In the genomic region with DNA sequence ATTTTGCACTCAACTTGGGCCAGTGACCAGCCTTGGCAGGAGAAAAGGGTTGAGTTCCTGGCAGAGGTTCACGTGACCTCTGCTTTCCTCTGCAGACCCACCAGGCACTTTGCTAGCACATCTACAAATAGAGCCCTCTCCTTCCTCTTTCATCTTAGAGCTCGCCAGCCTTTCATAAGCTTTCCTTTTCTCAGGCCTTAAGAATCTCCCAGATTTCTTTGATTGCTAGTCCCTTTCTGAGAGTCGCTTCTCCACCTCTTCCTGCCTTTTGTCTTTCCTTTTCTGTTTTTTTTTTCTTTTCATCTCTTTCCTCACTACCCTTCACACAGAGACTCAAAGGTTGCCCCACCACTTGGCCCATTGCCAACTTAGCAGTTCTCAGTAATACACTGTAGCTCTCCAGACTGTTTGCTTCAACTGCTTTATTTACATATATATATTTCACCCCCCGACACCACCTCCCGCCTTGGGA, we compare ENCODE assay signal across 11 cellular contexts.
DNase-seq lines count a peak whose midpoint lies in the region; ATAC-seq and TF ChIP-seq lines count a peak whose summit lies in the region.
"Had no signal": no experiment of that assay in that cellular context is flagged by ENCODE, and none has a peak within 500 bp of the region (broad histone marks: within the 10 kb centered on the region; RNA-seq: fewer than 3 reads in every experiment).

No MANE protein-coding gene starts in this region.

- H3K27ac Mint-ChIP-seq in progenitor cell of endocrine pancreas: peak overlapping the region; percentile 26

- peak; percentile 16 for DNase-seq in HK-2 (ENCODE audit: unreplicated experiment)
- peak; percentile 52 for DNase-seq in NCI-H748 treated with DMSO at 0.1 percent for 48 hours (lab: John Stamatoyannopoulos, UW)
- DNase-seq in fibroblast of mammary gland (ENCODE audit: low read depth): peak; percentile 7
- no peak for DNase-seq in progenitor cell of endocrine pancreas (ENCODE audit: low spot score, unreplicated experiment)
- no peak for DNase-seq in coronary artery (ENCODE audit: low spot score)
- DNase-seq: activated CD4-positive, CD25-positive, alpha-beta regulatory T cell; MG63; stimulated activated CD4-positive, alpha-beta T cell treated with anti-CD3 and anti-CD28 coated beads, Interleukin-2, amount 100 ng/mL, for 24 hours had no signal

- H3K4me1 Mint-ChIP-seq in progenitor cell of endocrine pancreas (ENCODE audit: low read depth): peaks cover 9% of the 10 kb centered on the region

- ATAC-seq in GM18505 (IDR thresholded peaks at IDR 0.05; ENCODE audit: unreplicated experiment) (no peak), GM19452 (IDR thresholded peaks at IDR 0.05; ENCODE audit: unreplicated experiment) (no peak), HG02970 (IDR thresholded peaks at IDR 0.05; ENCODE audit: low FRiP score, unreplicated experiment) (no peak)

- TF ChIP-seq CTCF in fibroblast of mammary gland (conservative IDR thresholded peaks at IDR 0.05; ENCODE audit: control insufficient read depth, insufficient read depth, low read depth, low read length): no peak
- no peak for TF ChIP-seq CTCF in progenitor cell of endocrine pancreas (IDR thresholded peaks at IDR 0.05; ENCODE audit: unreplicated experiment)
- no peak for TF ChIP-seq CTCF in coronary artery (IDR thresholded peaks at IDR 0.05)

- H3K4me3 ChIP-seq in fibroblast of mammary gland (ENCODE audit: control insufficient read depth, low read depth, low read length) (no peak overlapping the region), coronary artery (no peak overlapping the region)
- H3K4me3 ChIP-seq: MG63 had no signal

- H3K9me3 Mint-ChIP-seq in progenitor cell of endocrine pancreas (ENCODE audit: low read depth): peaks cover 7% of the 10 kb centered on the region

- H3K36me3 Mint-ChIP-seq in progenitor cell of endocrine pancreas (ENCODE audit: insufficient read depth): no peaks in the 10 kb centered on the region

- no peak overlapping the region for H3K4me3 Mint-ChIP-seq in progenitor cell of endocrine pancreas (ENCODE audit: low read depth)

- TF ChIP-seq POLR2A in GM18505 (IDR thresholded peaks at IDR 0.05; ENCODE audit: borderline replicate concordance, extremely low read depth, insufficient read depth, insufficient read length): no peak

- no peak overlapping the region for H3K27ac ChIP-seq in coronary artery

- H3K27me3 Mint-ChIP-seq in progenitor cell of endocrine pancreas: no peaks in the 10 kb centered on the region

Comparison
In these comparisons a context has a peak if more than half of its experiments do, and no peak if none do; other contexts are left out.
1. DNase-seq: peak in HK-2 (single experiment), NCI-H748 treated with DMSO at 0.1 percent for 48 hours (single experiment) and fibroblast of mammary gland (single experiment); none in progenitor cell of endocrine pancreas (single experiment) and coronary artery (single experiment).